In genomic region chr9:96777539-96777864, GRCh38 we compare ENCODE assay signal across 8 cellular contexts. TPM values are rescaled to one million over a fixed set of nuclear protein-coding genes. Genes with fewer than 3 reads are reported as not detected.
DNase-seq lines count a peak whose midpoint lies in the region; ATAC-seq and TF ChIP-seq lines count a peak whose summit lies in the region.

No MANE protein-coding gene starts in this region.

- DNase-seq in breast epithelium (ENCODE audit: low spot score in 2 of 2): no peak
- no peak for DNase-seq in NCI-H2171 treated with DMSO at 0.1 percent for 48 hours (lab: John Stamatoyannopoulos, UW)

- no peak for TF ChIP-seq POLR2A in breast epithelium (IDR thresholded peaks at IDR 0.05)

- no peak for TF ChIP-seq CTCF in breast epithelium (IDR thresholded peaks at IDR 0.05)

- H3K4me1 ChIP-seq in ES-I3 (ENCODE audit: insufficient read depth, low read length) (peaks cover 10% of the 10 kb centered on the region), HUES6 (ENCODE audit: control insufficient read depth, insufficient read depth, low read length) (peaks cover 5% of the 10 kb centered on the region; the same call in 1 of the 2 replicates), breast epithelium (peaks cover 3 to 6% of the 10 kb centered on the region in 2 donors), mucosa of stomach (ENCODE audit: control insufficient read depth, insufficient read depth, low read length) (no peaks in the 10 kb centered on the region)

- ATAC-seq in GM19463 (IDR thresholded peaks at IDR 0.05; ENCODE audit: unreplicated experiment) (no peak), GM18517 (IDR thresholded peaks at IDR 0.05; ENCODE audit: unreplicated experiment) (no peak), GM19455 (IDR thresholded peaks at IDR 0.05; ENCODE audit: unreplicated experiment) (no peak)

- H3K27ac ChIP-seq in HUES6 (ENCODE audit: low read depth, low read length) (peak overlapping the region; percentile 47; the same call in 1 of the 2 replicates), breast epithelium (peak overlapping the region; percentile 80 to 90)

- peaks cover 21% of the 10 kb centered on the region for H3K36me3 ChIP-seq in ES-I3 (ENCODE audit: insufficient read depth, low read length)
- H3K36me3 ChIP-seq in HUES6 (ENCODE audit: control insufficient read depth, insufficient read depth, low read length): peaks cover 35% of the 10 kb centered on the region
- H3K36me3 ChIP-seq in breast epithelium: peaks cover 3% of the 10 kb centered on the region
- H3K36me3 ChIP-seq in mucosa of stomach (ENCODE audit: control insufficient read depth, insufficient read depth, low read length): no peaks in the 10 kb centered on the region

- no peaks in the 10 kb centered on the region for H3K9me3 ChIP-seq in ES-I3 (ENCODE audit: control insufficient read depth, insufficient read depth, low read length)
- H3K9me3 ChIP-seq in HUES6 (ENCODE audit: control insufficient read depth, insufficient read depth, low read depth, low read length): no peaks in the 10 kb centered on the region
- peaks cover 2 to 5% of the 10 kb centered on the region in 2 donors for H3K9me3 ChIP-seq in breast epithelium
- no peaks in the 10 kb centered on the region for H3K9me3 ChIP-seq in mucosa of stomach (ENCODE audit: control insufficient read depth, low read length)

- H3K9ac ChIP-seq in ES-I3 (ENCODE audit: low read depth, low read length) (peak overlapping the region; percentile 66), HUES6 (ENCODE audit: low read length) (peak overlapping the region; percentile 30), mucosa of stomach (ENCODE audit: low read length) (peak overlapping the region; percentile 78)

- intact Hi-C loops in breast epithelium (cut with DNase I; ENCODE audit: low total_unique reads): loop anchor here (5.0 kb wide), 1 partner anchor 370 kb away; no protein-coding TSS in a partner anchor

- H3K27me3 ChIP-seq in HUES6 (ENCODE audit: control insufficient read depth, insufficient read depth, low read length): no peaks in the 10 kb centered on the region
- no peaks in the 10 kb centered on the region for H3K27me3 ChIP-seq in breast epithelium
- no peaks in the 10 kb centered on the region for H3K27me3 ChIP-seq in mucosa of stomach (ENCODE audit: control insufficient read depth, insufficient read depth, low read length)

- peak overlapping the region; percentile 82 for H3K4me3 ChIP-seq in HUES6 (ENCODE audit: low read depth, low read length)
- H3K4me3 ChIP-seq in breast epithelium: peak overlapping the region; percentile 64 to 95 (median 76)
- peak overlapping the region; percentile 92 for H3K4me3 ChIP-seq in mucosa of stomach (ENCODE audit: low read length)

RNA-seq across cellular contexts. Expression of gene ZNF510, which starts 0.4 kb away (rescaled TPM):
- 10 to 100 TPM; 13.8 to 25.2 (median 17.4) TPM for total RNA-seq in breast epithelium
